15 cellular contexts compared by ENCODE assay signal in genomic region chr11:1049431-1049891, GRCh38. TPM values are rescaled to one million over a fixed set of nuclear protein-coding genes. Genes with fewer than 3 reads are reported as not detected.
DNase-seq lines count a peak whose midpoint lies in the region; ATAC-seq and TF ChIP-seq lines count a peak whose summit lies in the region.
"Had no signal": no experiment of that assay in that cellular context is flagged by ENCODE, and none has a peak within 500 bp of the region (broad histone marks: within the 10 kb centered on the region; RNA-seq: fewer than 3 reads in every experiment).

No MANE protein-coding gene starts in this region.

- no peaks in the 10 kb centered on the region for H3K36me3 Mint-ChIP-seq in MCF 10A (ENCODE audit: insufficient read depth, unreplicated experiment)
- H3K36me3 Mint-ChIP-seq: WTC11 had no signal

- H3K27me3 ChIP-seq in breast epithelium (peaks cover 0 to 17% of the 10 kb centered on the region in 2 donors), right cardiac atrium (ENCODE audit: control insufficient read depth, insufficient read depth) (no peaks in the 10 kb centered on the region), stomach (peaks cover 0 to 72% (median 7%) of the 10 kb centered on the region in 3 donors)

- H3K27ac ChIP-seq in breast epithelium (no peak overlapping the region), right cardiac atrium (ENCODE audit: low read length) (no peak overlapping the region), stomach (peak overlapping the region in 1 of 5 donors; percentile 20)
- H3K27ac ChIP-seq: suprapubic skin had no signal

- H3K36me3 ChIP-seq in breast epithelium (no peaks in the 10 kb centered on the region), stomach (no peaks in the 10 kb centered on the region)
- H3K36me3 ChIP-seq: suprapubic skin had no signal

- peaks cover 11% of the 10 kb centered on the region for H3K4me1 Mint-ChIP-seq in MCF 10A (ENCODE audit: insufficient read depth, unreplicated experiment)
- H3K4me1 Mint-ChIP-seq: WTC11 had no signal

- TF ChIP-seq CTCF in MCF 10A (IDR thresholded peaks at IDR 0.05; ENCODE audit: unreplicated experiment), result no peak
- TF ChIP-seq CTCF in breast epithelium (IDR thresholded peaks at IDR 0.05), result no peak
- TF ChIP-seq CTCF in stomach (IDR thresholded peaks at IDR 0.05), result no peak

- no peak overlapping the region for H3K27ac Mint-ChIP-seq in MCF 10A (ENCODE audit: low read depth, unreplicated experiment)
- H3K27ac Mint-ChIP-seq: activated naive CD4-positive, alpha-beta T cell treated with anti-CD3 and anti-CD28 coated beads for 36 hours; WTC11 had no signal

- TF ChIP-seq POLR2A in breast epithelium (IDR thresholded peaks at IDR 0.05), result no peak
- no peak for TF ChIP-seq POLR2A in stomach (IDR thresholded peaks at IDR 0.05)
- no peak for TF ChIP-seq POLR2A in erythroblast (IDR thresholded peaks at IDR 0.05; ENCODE audit: low read length)

- CTCF ChIA-PET in MCF 10A (lab: Yijun Ruan, JAX), result interaction anchor here (0.6 to 1.1 kb wide), 2 partner anchors 34 to 382 kb away, joined by 4 to 5 read pairs; no protein-coding TSS in a partner anchor

- H3K4me3 Mint-ChIP-seq in MCF 10A (ENCODE audit: unreplicated experiment), result no peak overlapping the region
- H3K4me3 Mint-ChIP-seq: activated naive CD4-positive, alpha-beta T cell treated with anti-CD3 and anti-CD28 coated beads for 36 hours; WTC11 had no signal

- no TSS peak for BruUV-seq in MCF 10A (replicated peaks; lab: Mats Ljungman, UMichigan)

- DNase-seq in MCF 10A (ENCODE audit: unreplicated experiment) (peak; percentile 80), breast epithelium (ENCODE audit: low spot score in 2 of 2) (no peak), NCI-H345 treated with DMSO at 0.1 percent for 48 hours (lab: John Stamatoyannopoulos, UW; ENCODE audit: unreplicated experiment) (peak; percentile 13), right cardiac atrium (peak in 2 of 3 donors; percentile 8 to 36), stomach (peak; percentile 71), glomerular visceral epithelial cell (ENCODE audit: extremely low spot score) (no peak), erythroblast (lab: John Stamatoyannopoulos, UW) (no peak)
- DNase-seq: activated naive CD4-positive, alpha-beta T cell treated with anti-CD3 and anti-CD28 coated beads for 36 hours; DND-41; mesendoderm had no signal

- POLR2A ChIA-PET in MCF 10A (lab: Yijun Ruan, JAX), result no interaction called here

- H3K4me3 ChIP-seq in breast epithelium (no peak overlapping the region), right cardiac atrium (ENCODE audit: low read length) (no peak overlapping the region), stomach (no peak overlapping the region)
- H3K4me3 ChIP-seq: suprapubic skin had no signal

- peaks cover 14% of the 10 kb centered on the region for H3K27me3 Mint-ChIP-seq in MCF 10A (ENCODE audit: insufficient read depth, unreplicated experiment)

- no peak for ATAC-seq in right cardiac atrium
- ATAC-seq in GM21390 (IDR thresholded peaks at IDR 0.05; ENCODE audit: unreplicated experiment), result no peak
- ATAC-seq: WTC11 had no signal

- H3K4me1 ChIP-seq in breast epithelium (peaks cover 0 to 4% of the 10 kb centered on the region in 2 donors), right cardiac atrium (ENCODE audit: control insufficient read depth, insufficient read depth, low read length) (no peaks in the 10 kb centered on the region), stomach (peaks cover 3 to 37% (median 28%) of the 10 kb centered on the region in 4 donors)

- no peak for TF ChIP-seq EP300 in stomach (IDR thresholded peaks at IDR 0.05)

- WGBS in right cardiac atrium, result 68% methylated on average over 13 of the region's 13 CpGs
- WGBS in stomach, 5 donors, result 28 to 65% (median 42%) methylated on average over 10 to 13 of the region's 13 CpGs

- H3K9me3 ChIP-seq in breast epithelium (no peaks in the 10 kb centered on the region), right cardiac atrium (ENCODE audit: control insufficient read depth, low read length) (no peaks in the 10 kb centered on the region), stomach (no peaks in the 10 kb centered on the region)
- H3K9me3 ChIP-seq: suprapubic skin had no signal

- peaks cover 9% of the 10 kb centered on the region for H3K9me3 Mint-ChIP-seq in MCF 10A (ENCODE audit: unreplicated experiment)
- H3K9me3 Mint-ChIP-seq: activated naive CD4-positive, alpha-beta T cell treated with anti-CD3 and anti-CD28 coated beads for 36 hours had no signal

- intact Hi-C loops in MCF 10A (cut with micrococcal nuclease) (no loop called here), breast epithelium (cut with DNase I; ENCODE audit: low total_unique reads) (no loop called here), right cardiac atrium (cut with DNase I) (loop anchor here in 1 of 4 donors (10.0 kb wide), 1 partner anchor 125 kb away; the partner anchor contains the start of gene AP2A2), stomach (cut with DNase I; ENCODE audit: low total_unique reads) (no loop called here)

RNA-seq across cellular contexts. Expression of gene MUC6, which starts 12.9 kb away (rescaled TPM):
- not detected in 2 replicates for total RNA-seq in MCF 10A (2022)
- 1 to 10 TPM in 2 of 3 donors, not detected in 1; 1.3 to 1.9 TPM for total RNA-seq in breast epithelium
- not detected for total RNA-seq in right cardiac atrium
- polyA plus RNA-seq in right cardiac atrium, result 0.05 TPM
- total RNA-seq in stomach, result 100 to 1,000 TPM in 2 of 5 donors, 10 to 100 TPM in 2, under 1 TPM in 1; 0.29 to 215 (median 84.4) TPM
- 100 to 1,000 TPM in 2 of 3 donors, 10 to 100 TPM in 1; 80.3 to 170 (median 150) TPM for polyA plus RNA-seq in stomach
- total RNA-seq: activated CD8-positive, alpha-beta memory T cell treated with anti-CD3 and anti-CD28 coated beads for 36 hours; activated naive CD4-positive, alpha-beta T cell treated with anti-CD3 and anti-CD28 coated beads for 36 hours; omental fat pad had no signal

RNA-seq across cellular contexts. Expression of gene MUC2, which starts 25.2 kb away (rescaled TPM):
- total RNA-seq in MCF 10A (2022) (0.02 TPM in 2 replicates), breast epithelium (under 1 TPM in 1 of 3 donors, not detected in 2; 0.66 TPM), right cardiac atrium (under 1 TPM in 1 of 4 donors, not detected in 3; 0.03 TPM), stomach (1,000 to 10,000 TPM in 1 of 5 donors, 1 to 10 TPM in 1, under 1 TPM in 3; under 0.01 to 1,040 (median 0.45) TPM)
- polyA plus RNA-seq in right cardiac atrium (0.02 TPM), stomach (not detected)
- total RNA-seq: activated CD8-positive, alpha-beta memory T cell treated with anti-CD3 and anti-CD28 coated beads for 36 hours; activated naive CD4-positive, alpha-beta T cell treated with anti-CD3 and anti-CD28 coated beads for 36 hours; omental fat pad had no signal

Comparison
In these comparisons a context has a peak if more than half of its experiments do, and no peak if none do; other contexts are left out.
1. DNase-seq: peak in MCF 10A (single experiment), NCI-H345 treated with DMSO at 0.1 percent for 48 hours (single experiment), right cardiac atrium (2 of 3) and stomach (single experiment); none in breast epithelium (0 of 2), glomerular visceral epithelial cell (single experiment) and erythroblast (0 of 2).